9 cellular contexts compared by ENCODE assay signal in genomic region chr5:64958757-64959391, GRCh38.
DNase-seq lines count a peak whose midpoint lies in the region; ATAC-seq and TF ChIP-seq lines count a peak whose summit lies in the region.
"Had no signal": no experiment of that assay in that cellular context is flagged by ENCODE, and none has a peak within 500 bp of the region (broad histone marks: within the 10 kb centered on the region; RNA-seq: fewer than 3 reads in every experiment).

No MANE protein-coding gene starts in this region.

- intact Hi-C loops in colonic mucosa (cut with DNase I): loop anchor here (5.0 kb wide), 1 partner anchor 523 kb away; the partner anchor contains the start of gene ADAMTS6

- no peak overlapping the region for H3K27ac Mint-ChIP-seq in osteocyte (ENCODE audit: unreplicated experiment)

- H3K4me3 ChIP-seq in colonic mucosa (no peak overlapping the region), mesendoderm (ENCODE audit: low read length) (no peak overlapping the region)
- H3K4me3 ChIP-seq: SJCRH30 had no signal

- H3K27me3 ChIP-seq in colonic mucosa (no peaks in the 10 kb centered on the region), mesendoderm (ENCODE audit: insufficient read depth, low read length, poor library complexity) (no peaks in the 10 kb centered on the region)
- H3K27me3 ChIP-seq: SJCRH30 had no signal

- no peak for ATAC-seq in HG03342 (IDR thresholded peaks at IDR 0.05; ENCODE audit: unreplicated experiment)
- ATAC-seq in activated T-cell treated with anti-CD3 and anti-CD28 coated beads, Interleukin-2, amount 50 U/mL, for 4 hours: no peak

- no peak overlapping the region for H2BK5ac ChIP-seq in mesendoderm (ENCODE audit: low read length)

- no peak overlapping the region for H3K4me3 Mint-ChIP-seq in osteocyte (ENCODE audit: unreplicated experiment)
- H3K4me3 Mint-ChIP-seq in activated T-cell treated with anti-CD3 and anti-CD28 coated beads, Interleukin-2, amount 50 U/mL, for 4 hours: no peak overlapping the region

- H3K9ac ChIP-seq in colonic mucosa (ENCODE audit: low read depth in 2 of 2, low read length in 2 of 2) (no peak overlapping the region), mesendoderm (ENCODE audit: low read length) (no peak overlapping the region)

- no peak overlapping the region for H3K4me2 ChIP-seq in mesendoderm (ENCODE audit: low read length)

- H3K23ac ChIP-seq in mesendoderm (ENCODE audit: low read length): no peak overlapping the region

- peaks cover 12% of the 10 kb centered on the region for H3K36me3 Mint-ChIP-seq in osteocyte (ENCODE audit: unreplicated experiment)
- peaks cover 5% of the 10 kb centered on the region for H3K36me3 Mint-ChIP-seq in activated T-cell treated with anti-CD3 and anti-CD28 coated beads, Interleukin-2, amount 50 U/mL, for 4 hours (ENCODE audit: insufficient read depth)

- DNase-seq in ELR (ENCODE audit: low read depth) (peak; percentile 77), M059J (ENCODE audit: low read depth) (peak; percentile 33), colonic mucosa (no peak), osteocyte (ENCODE audit: extremely low spot score, unreplicated experiment) (no peak), mesendoderm (no peak)
- no peak for DNase-seq in activated T-cell treated with anti-CD3 and anti-CD28 coated beads, Interleukin-2, amount 50 U/mL, for 4 hours
- DNase-seq in activated CD4-positive, alpha-beta T cell treated with anti-CD3 and anti-CD28 coated beads for 48 hours: no peak

- H3K36me3 ChIP-seq in colonic mucosa (no peaks in the 10 kb centered on the region), mesendoderm (ENCODE audit: control insufficient read depth, insufficient read depth, low read length) (no peaks in the 10 kb centered on the region)
- H3K36me3 ChIP-seq: SJCRH30 had no signal

- H3K79me1 ChIP-seq in mesendoderm (ENCODE audit: low read length): no peaks in the 10 kb centered on the region

- H2AK5ac ChIP-seq in mesendoderm (ENCODE audit: low read length): no peak overlapping the region

- H2BK15ac ChIP-seq in mesendoderm (replicated peaks; ENCODE audit: low read depth): no peak overlapping the region

- H3K79me2 ChIP-seq in mesendoderm (ENCODE audit: control insufficient read depth, insufficient read depth, low read length): no peaks in the 10 kb centered on the region

- H3K27me3 Mint-ChIP-seq in osteocyte (ENCODE audit: unreplicated experiment): no peaks in the 10 kb centered on the region
- H3K27me3 Mint-ChIP-seq in activated T-cell treated with anti-CD3 and anti-CD28 coated beads, Interleukin-2, amount 50 U/mL, for 4 hours (ENCODE audit: low read depth): no peaks in the 10 kb centered on the region

- H3K9me3 Mint-ChIP-seq in osteocyte (ENCODE audit: unreplicated experiment): peaks cover 8% of the 10 kb centered on the region
- H3K9me3 Mint-ChIP-seq in activated T-cell treated with anti-CD3 and anti-CD28 coated beads, Interleukin-2, amount 50 U/mL, for 4 hours: peaks cover 4% of the 10 kb centered on the region

- H3K4me1 Mint-ChIP-seq in osteocyte (ENCODE audit: unreplicated experiment): no peaks in the 10 kb centered on the region
- H3K4me1 Mint-ChIP-seq in activated T-cell treated with anti-CD3 and anti-CD28 coated beads, Interleukin-2, amount 50 U/mL, for 4 hours (ENCODE audit: low read depth): no peaks in the 10 kb centered on the region

- H2BK120ac ChIP-seq in mesendoderm (ENCODE audit: low read depth, low read length): no peak overlapping the region

- H3K18ac ChIP-seq in mesendoderm (ENCODE audit: low read length): no peak overlapping the region

- no peak overlapping the region for H3K56ac ChIP-seq in mesendoderm (ENCODE audit: low read length)

- H3K4me1 ChIP-seq in colonic mucosa (no peaks in the 10 kb centered on the region), mesendoderm (ENCODE audit: control insufficient read depth, low read depth, low read length) (no peaks in the 10 kb centered on the region)
- H3K4me1 ChIP-seq: SJCRH30 had no signal

- no peaks in the 10 kb centered on the region for H3K9me3 ChIP-seq in colonic mucosa

- H4K5ac ChIP-seq in mesendoderm (ENCODE audit: low read length): no peak overlapping the region

- TF ChIP-seq CTCF in colonic mucosa (IDR thresholded peaks at IDR 0.05) (peak; percentile 12), osteocyte (IDR thresholded peaks at IDR 0.05) (peak; percentile 74)

- H3K4ac ChIP-seq in mesendoderm (ENCODE audit: low read depth, low read length): no peak overlapping the region

- H3K27ac ChIP-seq in colonic mucosa (no peak overlapping the region), mesendoderm (ENCODE audit: low read depth, low read length) (no peak overlapping the region)
- H3K27ac ChIP-seq: SJCRH30 had no signal

- no peak overlapping the region for H4K8ac ChIP-seq in mesendoderm (ENCODE audit: low read depth, low read length)

Comparison
In these comparisons a context has a peak if more than half of its experiments do, and no peak if none do; other contexts are left out.
1. DNase-seq: peak in ELR (single experiment) and M059J (single experiment); none in colonic mucosa (single experiment), osteocyte (single experiment), mesendoderm (single experiment), activated T-cell treated with anti-CD3 and anti-CD28 coated beads, Interleukin-2, amount 50 U/mL, for 4 hours (single experiment) and activated CD4-positive, alpha-beta T cell treated with anti-CD3 and anti-CD28 coated beads for 48 hours (single experiment).